ENCODE assay signal across 14 cellular contexts in the genomic region with DNA sequence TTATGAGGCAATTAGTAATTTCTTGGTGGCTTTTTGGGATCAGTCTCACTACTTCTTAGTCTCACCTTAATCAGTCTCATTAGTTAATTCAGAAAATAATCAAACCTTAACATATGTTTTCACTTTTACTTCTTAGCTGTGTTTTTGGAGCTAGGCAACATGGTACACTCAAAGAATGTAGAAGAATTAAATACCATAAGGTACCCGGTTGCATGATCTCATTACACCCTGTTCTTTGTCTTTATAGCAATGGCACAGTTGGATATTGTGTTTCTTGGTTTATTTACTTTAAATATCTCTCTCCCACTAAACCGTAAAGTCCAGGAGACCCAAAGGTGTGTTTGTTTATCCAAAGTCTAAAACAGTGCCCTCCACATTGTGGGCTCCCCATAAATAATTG.
"Had no signal": no experiment of that assay in that cellular context is flagged by ENCODE, and none has a peak within 500 bp of the region (broad histone marks: within the 10 kb centered on the region; RNA-seq: fewer than 3 reads in every experiment).

No MANE protein-coding gene starts in this region.

- DNase-seq: activated naive CD4-positive, alpha-beta T cell treated with anti-CD3 and anti-CD28 coated beads, Interleukin-2, amount 50 U/mL, for 16 hours; body of pancreas; cerebellar nuclear complex; effector memory CD8-positive, alpha-beta T cell; erythroblast; glutamatergic neuron; immature natural killer cell; nucleus accumbens; psoas muscle; stimulated activated CD4-positive, alpha-beta T cell treated with anti-CD3 and anti-CD28 coated beads, Interleukin-4, amount 100 ng/mL, for 24 hours; T-helper 2 cell; testis had no signal

- H3K9me3 ChIP-seq: psoas muscle, testis had no signal

- H3K27ac ChIP-seq: body of pancreas, psoas muscle, testis had no signal

- H3K4me1 ChIP-seq: psoas muscle, testis had no signal

- H3K27me3 ChIP-seq: body of pancreas, testis had no signal

- H3K4me3 ChIP-seq: body of pancreas, psoas muscle, testis had no signal

- ATAC-seq: effector memory CD8-positive, alpha-beta T cell; natural killer cell treated with Interleukin-12 subunit alpha and Interleukin-12 subunit beta and Interleukin-15 and Interleukin-18, amount 100 ng/mL, for 72 hours; psoas muscle; sciatic nerve had no signal
